In genomic region chr3:157128771-157129671, GRCh38 we compare ENCODE assay signal across 8 cellular contexts. TPM values are rescaled to one million over a fixed set of nuclear protein-coding genes. Genes with fewer than 3 reads are reported as not detected.
DNase-seq lines count a peak whose midpoint lies in the region; ATAC-seq and TF ChIP-seq lines count a peak whose summit lies in the region.

No MANE protein-coding gene starts in this region.

- TF ChIP-seq CTCF in AG10803 (conservative IDR thresholded peaks at IDR 0.05; ENCODE audit: low read length) (no peak), mucosa of descending colon (IDR thresholded peaks at IDR 0.05) (no peak), uterus (IDR thresholded peaks at IDR 0.05) (no peak)

- no peak for TF ChIP-seq POLR2A in uterus (IDR thresholded peaks at IDR 0.05)

- ATAC-seq in GM21786 (IDR thresholded peaks at IDR 0.05; ENCODE audit: unreplicated experiment) (peak; percentile 17), mucosa of descending colon (peak; percentile 32), GM21528 (IDR thresholded peaks at IDR 0.05; ENCODE audit: low FRiP score, unreplicated experiment) (no peak)
- ATAC-seq in central memory CD8-positive, alpha-beta T cell (replicated peaks; ENCODE audit: extremely low read depth, poor library complexity, severe bottlenecking) = peak; percentile 41

- H3K4me3 ChIP-seq in AG10803 (ENCODE audit: low read length) = no peak overlapping the region
- no peak overlapping the region for H3K4me3 ChIP-seq in SJSA1
- no peak overlapping the region for H3K4me3 ChIP-seq in mucosa of descending colon
- H3K4me3 ChIP-seq in uterus = no peak overlapping the region

- peaks cover 4% of the 10 kb centered on the region for H3K36me3 Mint-ChIP-seq in central memory CD8-positive, alpha-beta T cell (ENCODE audit: insufficient read depth)

- no peaks in the 10 kb centered on the region for H3K9me3 Mint-ChIP-seq in central memory CD8-positive, alpha-beta T cell

- intact Hi-C loops in mucosa of descending colon (cut with DNase I, micrococcal nuclease) (no loop called here), uterus (cut with DNase I; ENCODE audit: low total_unique reads) (no loop called here)

- H3K9me3 ChIP-seq in SJSA1 (replicated peaks) (no peaks in the 10 kb centered on the region), mucosa of descending colon (no peaks in the 10 kb centered on the region), uterus (no peaks in the 10 kb centered on the region)

- H3K36me3 ChIP-seq in SJSA1 = no peaks in the 10 kb centered on the region
- H3K36me3 ChIP-seq in mucosa of descending colon (ENCODE audit: low read depth) = no peaks in the 10 kb centered on the region
- H3K36me3 ChIP-seq in uterus = no peaks in the 10 kb centered on the region

- H3K4me1 ChIP-seq in SJSA1 (replicated peaks) = peaks cover 63% of the 10 kb centered on the region
- H3K4me1 ChIP-seq in mucosa of descending colon (ENCODE audit: low read depth) = peaks cover 39% of the 10 kb centered on the region
- peaks cover 8 to 22% of the 10 kb centered on the region in 2 donors for H3K4me1 ChIP-seq in uterus

- H3K4me3 Mint-ChIP-seq in central memory CD8-positive, alpha-beta T cell = peak overlapping the region; percentile 58

- H3K27ac ChIP-seq in SJSA1 = peak overlapping the region; percentile 87
- H3K27ac ChIP-seq in uterus = peak overlapping the region; percentile 86 to 88

- peak overlapping the region; percentile 89 for H3K27ac Mint-ChIP-seq in central memory CD8-positive, alpha-beta T cell (ENCODE audit: low read depth)

- H3K27me3 ChIP-seq in SJSA1 (replicated peaks) (no peaks in the 10 kb centered on the region), uterus (no peaks in the 10 kb centered on the region)

- peaks cover 69% of the 10 kb centered on the region for H3K4me1 Mint-ChIP-seq in central memory CD8-positive, alpha-beta T cell

- peak; percentile 62 for DNase-seq in AG10803 (ENCODE audit: low read depth)
- peak; percentile 77 to 79 for DNase-seq in SJSA1 (ENCODE audit: low read depth in 1 of 2, low spot score in 2 of 2)
- DNase-seq in central memory CD8-positive, alpha-beta T cell (ENCODE audit: low spot score in 2 of 2) = peak in 1 of 2 donors; percentile 40
- DNase-seq in mucosa of descending colon = peak; percentile 80 to 82 (median 80)
- peak in 1 of 2 donors; percentile 36 for DNase-seq in uterus
- no peak for DNase-seq in NCI-H1694 treated with DMSO at 0.1 percent for 48 hours (lab: John Stamatoyannopoulos, UW)

- H3K27me3 Mint-ChIP-seq in central memory CD8-positive, alpha-beta T cell = no peaks in the 10 kb centered on the region

RNA-seq across cellular contexts. Expression of gene CCNL1, which starts 30.9 kb away (rescaled TPM):
- 65.1 and 92.6 TPM in 2 replicates for total RNA-seq in SJSA1 (2014; rRNA removed; shearing (Covaris generic))
- total RNA-seq in mucosa of descending colon (100 to 1,000 TPM; 127 to 146 (median 133) TPM), uterus (100 to 1,000 TPM; 100 to 252 (median 155) TPM)
